28 cellular contexts compared by ENCODE assay signal in the genomic region with DNA sequence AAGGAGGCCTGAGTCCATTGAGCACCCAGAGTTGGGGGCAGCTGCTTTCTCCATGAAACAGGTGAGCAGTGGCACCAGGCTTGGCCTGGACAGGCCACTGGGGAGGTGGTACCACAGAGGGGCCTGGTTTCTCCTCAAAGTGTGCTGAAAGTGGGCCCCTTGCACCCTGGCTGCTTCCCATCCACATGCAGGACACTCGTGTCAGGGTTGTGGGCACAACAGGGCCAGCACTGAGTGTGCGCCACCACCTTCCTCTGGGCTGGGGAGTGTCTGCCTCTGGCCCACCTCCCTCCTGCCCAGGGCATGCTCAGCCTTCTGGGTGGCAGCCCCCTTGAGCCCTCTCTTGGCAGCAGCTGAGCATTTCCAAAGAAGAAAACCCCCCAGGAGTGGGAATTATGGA.
"Had no signal": no experiment of that assay in that cellular context is flagged by ENCODE, and none has a peak within 500 bp of the region (broad histone marks: within the 10 kb centered on the region; RNA-seq: fewer than 3 reads in every experiment).

No MANE protein-coding gene starts in this region.

- H3K27me3 ChIP-seq: colonic mucosa, esophagus muscularis mucosa, foreskin keratinocyte, gastroesophageal sphincter, heart left ventricle, hepatocyte, neutrophil, testis, tibial artery had no signal

- H3K79me2 ChIP-seq: hepatocyte, parathyroid adenoma had no signal

- H2AFZ ChIP-seq: hepatocyte, parathyroid adenoma had no signal

- H3K4me1 ChIP-seq: colonic mucosa, esophagus muscularis mucosa, foreskin keratinocyte, gastroesophageal sphincter, heart left ventricle, left ventricle myocardium inferior, lower lobe of right lung, parathyroid adenoma, testis, tibial artery had no signal

- H3K4me3 ChIP-seq: colonic mucosa, esophagus muscularis mucosa, gastroesophageal sphincter, heart left ventricle, hepatocyte, left ventricle myocardium inferior, lower lobe of right lung, smooth muscle cell, testis, tibial artery had no signal

- H3K4me2 ChIP-seq: hepatocyte, smooth muscle cell had no signal

- H3K4me1 Mint-ChIP-seq: naive thymus-derived CD8-positive, alpha-beta T cell; stimulated activated memory B cell treated with anti-CD40 and anti-IgM and Interleukin-4, amounts not matched to agents 10 μg/mL and 1 μg/mL and 100 μg/mL, for 72 hours had no signal

- H3K27ac Mint-ChIP-seq: dendritic cell treated with granulocyte-macrophage colony-stimulating factor and Interleukin-4, amounts not matched to agents 40 ng/mL and 50 ng/mL, for 4 days; endodermal cell; naive thymus-derived CD8-positive, alpha-beta T cell; progenitor cell of endocrine pancreas; stimulated activated memory B cell treated with anti-CD40 and anti-IgM and Interleukin-4, amounts not matched to agents 10 μg/mL and 1 μg/mL and 100 μg/mL, for 72 hours; type B pancreatic cell had no signal

- H3K9ac ChIP-seq: parathyroid adenoma had no signal

- H3K4me3 Mint-ChIP-seq: dendritic cell treated with granulocyte-macrophage colony-stimulating factor and Interleukin-4, amounts not matched to agents 40 ng/mL and 50 ng/mL, for 4 days; endodermal cell; naive thymus-derived CD8-positive, alpha-beta T cell; neural crest cell; stimulated activated memory B cell treated with anti-CD40 and anti-IgM and Interleukin-4, amounts not matched to agents 10 μg/mL and 1 μg/mL and 100 μg/mL, for 72 hours; type B pancreatic cell had no signal

- H3K27me3 Mint-ChIP-seq: naive thymus-derived CD8-positive, alpha-beta T cell; progenitor cell of endocrine pancreas; stimulated activated memory B cell treated with anti-CD40 and anti-IgM and Interleukin-4, amounts not matched to agents 10 μg/mL and 1 μg/mL and 100 μg/mL, for 72 hours; type B pancreatic cell had no signal

- H3K9me3 ChIP-seq: colonic mucosa, esophagus muscularis mucosa, gastroesophageal sphincter, left ventricle myocardium inferior, lower lobe of right lung, neutrophil, testis, tibial artery had no signal

- H3K27ac ChIP-seq: colonic mucosa, epithelial cell of prostate, esophagus muscularis mucosa, foreskin keratinocyte, gastroesophageal sphincter, heart left ventricle, hepatocyte, left ventricle myocardium inferior, lower lobe of right lung, neutrophil, parathyroid adenoma, testis, tibial artery had no signal

- ATAC-seq: foreskin keratinocyte; gastroesophageal sphincter; left colon; naive thymus-derived CD8-positive, alpha-beta T cell; sciatic nerve; stimulated activated memory B cell treated with anti-CD40 and anti-IgM and Interleukin-4, amounts not matched to agents 10 μg/mL and 1 μg/mL and 100 μg/mL, for 72 hours; stimulated activated naive CD8-positive, alpha-beta T cell treated with anti-CD3 and anti-CD28 coated beads, Interleukin-15, Interleukin-2, amounts not matched to agents 100 U/mL and 50 U/mL, for 24 hours had no signal

- H3K36me3 ChIP-seq: colonic mucosa, lower lobe of right lung had no signal

- H3K9me3 Mint-ChIP-seq: type B pancreatic cell had no signal

- DNase-seq: colonic mucosa; effector CD8-positive, alpha-beta T cell; endodermal cell; foreskin keratinocyte; heart left ventricle; left ventricle myocardium inferior; lower lobe of right lung; naive thymus-derived CD8-positive, alpha-beta T cell; stimulated activated CD4-positive, alpha-beta T cell treated with anti-CD3 and anti-CD28 coated beads, Interleukin-2, amount 100 ng/mL, for 24 hours; stimulated activated CD4-positive, alpha-beta T cell treated with anti-CD3 and anti-CD28 coated beads, Interleukin-4, amount 100 ng/mL, for 24 hours; stimulated activated naive CD8-positive, alpha-beta T cell treated with anti-CD3 and anti-CD28 coated beads, Interleukin-15, Interleukin-2, amounts not matched to agents 100 U/mL and 50 U/mL, for 24 hours; substantia nigra; testis had no signal
